8 cellular contexts compared by ENCODE assay signal in the genomic region with DNA sequence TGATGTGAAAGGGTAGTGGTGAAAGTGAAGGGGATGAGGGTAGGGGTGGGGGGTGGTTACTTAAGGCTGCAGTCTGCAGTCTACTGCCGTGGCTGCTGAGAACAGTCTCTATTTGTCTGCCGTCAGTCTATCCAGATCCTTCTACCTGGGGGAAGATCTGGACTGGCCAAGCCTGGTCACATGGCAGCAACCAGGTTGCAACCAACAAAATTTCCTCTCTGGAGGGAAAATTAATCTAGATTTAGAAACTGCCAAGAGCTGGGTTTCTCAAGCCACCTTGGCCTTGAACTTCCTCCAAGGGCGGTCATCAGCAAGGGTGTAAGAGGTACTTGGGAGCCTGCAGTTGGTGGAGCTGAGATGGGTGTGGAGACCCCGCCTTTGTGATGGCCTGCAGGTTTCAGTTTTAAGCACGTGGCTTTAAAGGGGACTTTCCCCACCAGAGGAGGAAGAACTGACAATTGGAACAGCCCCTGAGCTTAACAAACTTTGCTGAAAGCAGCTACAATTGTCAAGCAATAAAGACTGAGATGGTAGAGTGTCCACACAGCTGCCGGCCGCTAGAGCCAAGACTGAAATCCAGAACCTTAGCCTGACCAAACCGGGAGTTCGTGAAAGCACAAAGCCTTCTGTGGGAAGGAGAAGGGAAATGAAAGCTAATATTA. TPM values are rescaled to one million over a fixed set of nuclear protein-coding genes. Genes with fewer than 3 reads are reported as not detected.
A peak's percentile ranks its signal among the peaks of the same experiment; 100 is the strongest.
DNase-seq lines count a peak whose midpoint lies in the region; ATAC-seq and TF ChIP-seq lines count a peak whose summit lies in the region.

No MANE protein-coding gene starts in this region.

- H3K9me3 Mint-ChIP-seq in CD8-positive, alpha-beta T cell: no peaks in the 10 kb centered on the region
- H3K9me3 Mint-ChIP-seq in naive B cell: no peaks in the 10 kb centered on the region

- in situ Hi-C loops in KBM-7 (cut with MboI; ENCODE audit: low pct_unique_long_range_greater_than_20kb, low sequenced_read_pairs): no loop called here

- POLR2A ChIA-PET in CD8-positive, alpha-beta T cell (lab: Charles Lee): interaction anchor here (0.6 to 3.6 kb wide), 11 partner anchors 10 to 1872 kb away, joined by 3 to 28 read pairs (median 3); partner anchors contain the start of genes KCMF1, SUCLG1 and TMSB10

- CTCF ChIA-PET in CD8-positive, alpha-beta T cell (lab: Charles Lee): interaction anchor here (0.8 to 3.6 kb wide), 9 partner anchors 10 to 446 kb away, joined by 3 to 31 read pairs (median 3); no protein-coding TSS in a partner anchor

- no peaks in the 10 kb centered on the region for H3K36me3 Mint-ChIP-seq in CD8-positive, alpha-beta T cell
- no peaks in the 10 kb centered on the region for H3K36me3 Mint-ChIP-seq in naive B cell

- H3K36me3 ChIP-seq in CD8-positive, alpha-beta T cell (ENCODE audit: insufficient read depth, low read length): no peaks in the 10 kb centered on the region

- intact Hi-C loops in CD8-positive, alpha-beta T cell (cut with DNase I, micrococcal nuclease): loop anchor here (2.0 kb wide), 1 partner anchor 31 kb away; the partner anchor contains the start of gene KCMF1 (in 2 of the 2)

- H3K27ac ChIP-seq in CD8-positive, alpha-beta T cell (ENCODE audit: low read depth, low read length): peak overlapping the region; percentile 43

- no peaks in the 10 kb centered on the region for H3K27me3 ChIP-seq in CD8-positive, alpha-beta T cell (ENCODE audit: insufficient read depth, low read length)

- TF ChIP-seq CTCF in CD8-positive, alpha-beta T cell (IDR thresholded peaks at IDR 0.05): no peak

- peak; percentile 85 for ATAC-seq in CD8-positive, alpha-beta T cell
- peak; percentile 77 for ATAC-seq in GM21515 (IDR thresholded peaks at IDR 0.05; ENCODE audit: unreplicated experiment)
- ATAC-seq in naive B cell (ENCODE audit: low read depth in 2 of 2): peak; percentile 96 to 97

- peaks cover 27% of the 10 kb centered on the region for H3K4me1 Mint-ChIP-seq in CD8-positive, alpha-beta T cell (ENCODE audit: low read depth)
- peaks cover 28 to 67% (median 37%) of the 10 kb centered on the region in 3 donors for H3K4me1 Mint-ChIP-seq in naive B cell

- no peaks in the 10 kb centered on the region for H3K27me3 Mint-ChIP-seq in CD8-positive, alpha-beta T cell (ENCODE audit: low read depth)
- no peaks in the 10 kb centered on the region for H3K27me3 Mint-ChIP-seq in naive B cell

- peaks cover 23% of the 10 kb centered on the region for H3K4me1 ChIP-seq in CD8-positive, alpha-beta T cell (ENCODE audit: insufficient read depth, low read length)

- no peaks in the 10 kb centered on the region for H3K9me3 ChIP-seq in CD8-positive, alpha-beta T cell (ENCODE audit: low read length)

- H3K4me3 Mint-ChIP-seq in CD8-positive, alpha-beta T cell: peak overlapping the region; percentile 73
- H3K4me3 Mint-ChIP-seq in naive B cell: peak overlapping the region; percentile 70 to 93 (median 84)

- H3K27ac Mint-ChIP-seq in CD8-positive, alpha-beta T cell: peak overlapping the region; percentile 94
- H3K27ac Mint-ChIP-seq in naive B cell: peak overlapping the region; percentile 99 to 100 (median 99)

- DNase-seq in CD8-positive, alpha-beta T cell: peak; percentile 33 to 76 (median 50)
- peak; percentile 21 for DNase-seq in KBM-7
- DNase-seq in activated CD8-positive, alpha-beta memory T cell treated with anti-CD3 and anti-CD28 coated beads, Interleukin-2, amount 50 U/mL, for 24 hours (ENCODE audit: extremely low read depth): peak; percentile 60
- DNase-seq in naive B cell: peak; percentile 83
- DNase-seq in NCI-H226: no peak
- DNase-seq in RKO (ENCODE audit: low spot score): no peak
- DNase-seq in COLO668 (lab: John Stamatoyannopoulos, UW; ENCODE audit: unreplicated experiment): no peak

- H3K4me3 ChIP-seq in CD8-positive, alpha-beta T cell (ENCODE audit: low read depth, low read length): peak overlapping the region; percentile 29

RNA-seq across cellular contexts. Expression of gene KCMF1, which starts 31.4 kb away (rescaled TPM):
- 10 to 100 TPM; 85.3 to 89.5 TPM for total RNA-seq in CD8-positive, alpha-beta T cell
- 10 to 100 TPM; 19.3 to 41.3 (median 25.9) TPM for polyA plus RNA-seq in naive B cell (ENCODE audit: low read depth in 6 of 6)

RNA-seq across cellular contexts. Expression of gene TMSB10, which starts 34.1 kb away (rescaled TPM):
- 1,000 to 10,000 TPM; 1,479 to 1,577 TPM for total RNA-seq in CD8-positive, alpha-beta T cell
- 1,000 to 10,000 TPM; 5,825 to 8,742 (median 6,750) TPM for polyA plus RNA-seq in naive B cell (ENCODE audit: low read depth in 6 of 6)

RNA-seq across cellular contexts. Expression of gene TRABD2A, which starts 58.7 kb away (rescaled TPM):
- total RNA-seq in CD8-positive, alpha-beta T cell: 100 to 1,000 TPM; 138 to 142 TPM
- polyA plus RNA-seq in naive B cell (ENCODE audit: low read depth in 6 of 6): 10 to 100 TPM in 3 of 6 donors, 1 to 10 TPM in 3; 6.5 to 12.3 (median 9.4) TPM

Comparison
In these comparisons a context has a peak if more than half of its experiments do, and no peak if none do; other contexts are left out.
1. DNase-seq: peak in CD8-positive, alpha-beta T cell (7 of 7), KBM-7 (single experiment), activated CD8-positive, alpha-beta memory T cell treated with anti-CD3 and anti-CD28 coated beads, Interleukin-2, amount 50 U/mL, for 24 hours (single experiment) and naive B cell (single experiment); none in NCI-H226 (single experiment), RKO (single experiment) and COLO668 (single experiment).
2. Peak in every context shown above with its lines, with median percentiles within 50 percentile points of each other: ATAC-seq.